In genomic region chr9:32550609-32551490, GRCh38 we compare ENCODE assay signal across 8 cellular contexts. TPM values are rescaled to one million over a fixed set of nuclear protein-coding genes. Genes with fewer than 3 reads are reported as not detected.
DNase-seq lines count a peak whose midpoint lies in the region; ATAC-seq lines count a peak whose summit lies in the region.

No MANE protein-coding gene starts in this region.

- H3K4me1 Mint-ChIP-seq in activated CD4-positive, alpha-beta T cell treated with anti-CD3 and anti-CD28 coated beads, Interleukin-2, amount 10 ng/mL, durations not matched to agents 7 days and 5 days: peaks cover 34% of the 10 kb centered on the region

- peaks cover 46 to 56% (median 49%) of the 10 kb centered on the region in 11 experiments for H4K20me1 ChIP-seq in BLaER1 treated with 17β-estradiol and CSF1 and Interleukin-3, amounts not matched to agents 10 nM and 100 nM

- H3K4me1 ChIP-seq in BLaER1 treated with 17β-estradiol and CSF1 and Interleukin-3, amounts not matched to agents 10 nM and 100 nM: peaks cover 34 to 42% (median 38%) of the 10 kb centered on the region in 10 experiments

- no peaks in the 10 kb centered on the region for H3K27me3 Mint-ChIP-seq in activated CD4-positive, alpha-beta T cell treated with anti-CD3 and anti-CD28 coated beads, Interleukin-2, amount 10 ng/mL, durations not matched to agents 7 days and 5 days

- DNase-seq in NCI-H526 (lab: John Stamatoyannopoulos, UW): peak; percentile 89 to 96
- DNase-seq in activated CD4-positive, alpha-beta T cell treated with anti-CD3 and anti-CD28 coated beads, Interleukin-2, amount 10 ng/mL, durations not matched to agents 7 days and 5 days: peak; percentile 96
- DNase-seq in cortex of kidney (lab: John Stamatoyannopoulos, UW): peak; percentile 51
- peak; percentile 92 for DNase-seq in left lobe of liver (ENCODE audit: low spot score)
- peak; percentile 89 for DNase-seq in stimulated activated CD4-positive, alpha-beta T cell treated with anti-CD3 and anti-CD28 coated beads, Interleukin-2, amount 100 ng/mL, for 4 hours (ENCODE audit: low read depth)

- H3K27me3 ChIP-seq in BLaER1 treated with 17β-estradiol and CSF1 and Interleukin-3, amounts not matched to agents 10 nM and 100 nM: no peaks in the 10 kb centered on the region

- no peaks in the 10 kb centered on the region for H3K9me3 ChIP-seq in BLaER1 treated with 17β-estradiol and CSF1 and Interleukin-3, amounts not matched to agents 10 nM and 100 nM (replicated peaks in 1 of 11)

- H3K4me3 ChIP-seq in BLaER1 treated with 17β-estradiol and CSF1 and Interleukin-3, amounts not matched to agents 10 nM and 100 nM: peak overlapping the region; percentile 69 to 96 (median 87)

- peaks cover 18 to 37% (median 32%) of the 10 kb centered on the region in 11 experiments for H3K36me3 ChIP-seq in BLaER1 treated with 17β-estradiol and CSF1 and Interleukin-3, amounts not matched to agents 10 nM and 100 nM

- H3K9me3 Mint-ChIP-seq in activated CD4-positive, alpha-beta T cell treated with anti-CD3 and anti-CD28 coated beads, Interleukin-2, amount 10 ng/mL, durations not matched to agents 7 days and 5 days: no peaks in the 10 kb centered on the region

- H3K36me3 Mint-ChIP-seq in activated CD4-positive, alpha-beta T cell treated with anti-CD3 and anti-CD28 coated beads, Interleukin-2, amount 10 ng/mL, durations not matched to agents 7 days and 5 days (ENCODE audit: low read depth): peaks cover 21% of the 10 kb centered on the region

- H3K27ac ChIP-seq in BLaER1 treated with 17β-estradiol and CSF1 and Interleukin-3, amounts not matched to agents 10 nM and 100 nM: peak overlapping the region; percentile 86 to 98 (median 95)

- POLR2A ChIA-PET in activated CD4-positive, alpha-beta T cell treated with anti-CD3 and anti-CD28 coated beads, Interleukin-2, amount 10 ng/mL, durations not matched to agents 7 days and 5 days (lab: Charles Lee): interaction anchor here (1.2 kb wide), 1 partner anchor 25 kb away, joined by 7 read pairs; the partner anchor contains the start of gene RIGI

- H3K9ac ChIP-seq in BLaER1 treated with 17β-estradiol and CSF1 and Interleukin-3, amounts not matched to agents 10 nM and 100 nM: peak overlapping the region; percentile 88 to 97 (median 94)

- peak overlapping the region; percentile 83 to 95 (median 93) for H3K4me2 ChIP-seq in BLaER1 treated with 17β-estradiol and CSF1 and Interleukin-3, amounts not matched to agents 10 nM and 100 nM

- CTCF ChIA-PET in activated CD4-positive, alpha-beta T cell treated with anti-CD3 and anti-CD28 coated beads, Interleukin-2, amount 10 ng/mL, durations not matched to agents 7 days and 5 days (lab: Charles Lee): interaction anchor here (1.0 to 3.6 kb wide), 8 partner anchors 10 to 172 kb away, joined by 3 to 25 read pairs (median 6); partner anchors contain the start of genes ACO1, NDUFB6 and RIGI

- H3K27ac Mint-ChIP-seq in activated CD4-positive, alpha-beta T cell treated with anti-CD3 and anti-CD28 coated beads, Interleukin-2, amount 10 ng/mL, durations not matched to agents 7 days and 5 days: peak overlapping the region; percentile 100

- peak; percentile 69 for ATAC-seq in GM19328 (IDR thresholded peaks at IDR 0.05; ENCODE audit: unreplicated experiment)
- ATAC-seq in HG03469 (IDR thresholded peaks at IDR 0.05; ENCODE audit: unreplicated experiment): peak; percentile 47
- peak; percentile 82 for ATAC-seq in left lobe of liver

- H3K4me3 Mint-ChIP-seq in activated CD4-positive, alpha-beta T cell treated with anti-CD3 and anti-CD28 coated beads, Interleukin-2, amount 10 ng/mL, durations not matched to agents 7 days and 5 days: peak overlapping the region; percentile 94

RNA-seq across cellular contexts. Expression of gene SMIM27, which starts 1.3 kb away (rescaled TPM):
- total RNA-seq in activated CD4-positive, alpha-beta T cell treated with anti-CD3 and anti-CD28 coated beads, Interleukin-2, amount 10 ng/mL, durations not matched to agents 7 days and 5 days: 10 to 100 TPM; 17.1 to 20.0 TPM
- total RNA-seq in left lobe of liver: 5.2 TPM

RNA-seq across cellular contexts. Expression of gene TOPORS, which starts 1.5 kb away (rescaled TPM):
- 10 to 100 TPM; 12.7 to 15.1 TPM for total RNA-seq in activated CD4-positive, alpha-beta T cell treated with anti-CD3 and anti-CD28 coated beads, Interleukin-2, amount 10 ng/mL, durations not matched to agents 7 days and 5 days
- total RNA-seq in left lobe of liver: 6.6 TPM

RNA-seq across cellular contexts. Expression of gene NDUFB6, which starts 22.1 kb away (rescaled TPM):
- total RNA-seq in activated CD4-positive, alpha-beta T cell treated with anti-CD3 and anti-CD28 coated beads, Interleukin-2, amount 10 ng/mL, durations not matched to agents 7 days and 5 days: 10 to 100 TPM; 35.5 to 44.9 TPM
- total RNA-seq in left lobe of liver: 34.7 TPM

RNA-seq across cellular contexts. Expression of gene RIGI, which starts 24.9 kb away (rescaled TPM):
- 10 to 100 TPM; 26.9 to 28.5 TPM for total RNA-seq in activated CD4-positive, alpha-beta T cell treated with anti-CD3 and anti-CD28 coated beads, Interleukin-2, amount 10 ng/mL, durations not matched to agents 7 days and 5 days
- 2.9 TPM for total RNA-seq in left lobe of liver

Comparison
In these comparisons a context has a peak if more than half of its experiments do, and no peak if none do; other contexts are left out.
1. Peak in every context shown above with its lines: DNase-seq, ATAC-seq, H3K4me3 ChIP-seq and H3K27ac ChIP-seq.